Comparison of ENCODE assay signal across 1 cellular context in the genomic region with DNA sequence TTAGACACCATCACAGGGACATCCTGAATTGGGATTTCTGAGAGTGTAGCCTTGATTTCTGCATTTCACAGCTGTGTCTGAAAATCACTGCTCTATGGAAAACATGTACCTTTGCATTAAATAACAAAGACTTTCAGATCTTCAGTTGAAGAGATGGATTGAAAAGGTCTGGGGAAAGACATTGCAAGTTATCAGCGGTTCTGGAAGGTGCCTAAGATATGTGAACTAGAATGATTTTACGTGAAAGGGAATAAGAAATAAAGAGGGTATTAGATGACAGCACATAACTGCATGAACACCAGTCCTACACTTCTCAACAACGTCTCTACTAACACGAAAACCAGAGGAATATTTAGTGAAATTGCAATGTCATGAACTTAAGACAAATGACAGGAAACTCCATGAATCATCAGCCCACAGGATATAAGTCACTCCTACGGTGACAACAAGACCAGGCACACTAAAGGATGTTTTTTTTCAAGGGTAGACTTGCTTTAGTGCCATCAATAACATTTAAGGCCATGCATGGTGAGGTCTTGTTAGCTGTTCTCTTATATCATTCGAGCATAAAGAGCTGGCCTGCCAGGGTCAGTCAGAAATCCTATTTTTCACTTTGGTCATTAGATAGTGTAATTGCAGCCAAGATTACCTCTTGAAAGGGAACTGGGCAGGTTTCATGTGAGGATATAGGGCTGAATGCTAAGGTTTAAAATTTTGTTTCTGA.
TF ChIP-seq lines count a peak whose summit lies in the region.

No MANE protein-coding gene starts in this region.

TF ChIP-seq in K562, 482 proteins besides CTCF, POLR2A, EP300 and RAD21 (continued from another document and continues in another):
- TF ChIP-seq CHD4 (IDR thresholded peaks at IDR 0.05; ENCODE audit: insufficient read depth, insufficient replicate concordance, low read depth, low read length, poor library complexity, severe bottlenecking) (no peak), GATAD2B (IDR thresholded peaks at IDR 0.05; ENCODE audit: borderline replicate concordance) (peak; percentile 79; the same call in 1 of the 2 replicates), ZNF830 (CRISPR knock-in tag; IDR thresholded peaks at IDR 0.05) (no peak), DPF2 (IDR thresholded peaks at IDR 0.05) (peak; percentile 98), ZFP30 (CRISPR knock-in tag; IDR thresholded peaks at IDR 0.05; ENCODE audit: borderline replicate concordance) (no peak), ZNF12 (CRISPR knock-in tag; IDR thresholded peaks at IDR 0.05) (no peak), ZSCAN32 (CRISPR knock-in tag; IDR thresholded peaks at IDR 0.05) (peak; percentile 71), ID3 (CRISPR knock-in tag; IDR thresholded peaks at IDR 0.05) (no peak), ID3 (tag; IDR thresholded peaks at IDR 0.05) (peak; percentile 87; the same call in 1 of the 2 replicates), MGA (IDR thresholded peaks at IDR 0.05) (peak; percentile 32; the same call in 1 of the 2 replicates), RBM34 (IDR thresholded peaks at IDR 0.05; ENCODE audit: borderline replicate concordance, insufficient read depth, low read length) (no peak), POLR3G (IDR thresholded peaks at IDR 0.05; ENCODE audit: extremely low read depth, insufficient read length, insufficient replicate concordance) (no peak), ELF2 (CRISPR knock-in tag; IDR thresholded peaks at IDR 0.05) (no peak), NFXL1 (CRISPR knock-in tag; IDR thresholded peaks at IDR 0.05) (peak; percentile 77; the same call in 1 of the 2 replicates), SNRNP70 (optimal IDR thresholded peaks at IDR 0.05; ENCODE audit: low read depth, low read length) (no peak), PHTF2 (CRISPR knock-in tag; IDR thresholded peaks at IDR 0.05) (no peak), GATAD2A (IDR thresholded peaks at IDR 0.05) (no peak), E4F1 (CRISPR knock-in tag; IDR thresholded peaks at IDR 0.05; ENCODE audit: borderline replicate concordance) (0 out of 2 replicates have a peak, but pooled peaks have one; percentile 69), GABPB2 (CRISPR knock-in tag; conservative IDR thresholded peaks at IDR 0.05) (no peak), PTBP1 (IDR thresholded peaks at IDR 0.05; ENCODE audit: low read depth, low read length) (no peak), ZNF175 (CRISPR knock-in tag; IDR thresholded peaks at IDR 0.05; ENCODE audit: low read depth) (peak; percentile 90; the same call in 1 of the 2 replicates), ZNF224 (CRISPR knock-in tag; IDR thresholded peaks at IDR 0.05) (no peak), SMAD2 (IDR thresholded peaks at IDR 0.05; ENCODE audit: low read depth, low read length) (no peak)
- TF ChIP-seq, protein P1, sequence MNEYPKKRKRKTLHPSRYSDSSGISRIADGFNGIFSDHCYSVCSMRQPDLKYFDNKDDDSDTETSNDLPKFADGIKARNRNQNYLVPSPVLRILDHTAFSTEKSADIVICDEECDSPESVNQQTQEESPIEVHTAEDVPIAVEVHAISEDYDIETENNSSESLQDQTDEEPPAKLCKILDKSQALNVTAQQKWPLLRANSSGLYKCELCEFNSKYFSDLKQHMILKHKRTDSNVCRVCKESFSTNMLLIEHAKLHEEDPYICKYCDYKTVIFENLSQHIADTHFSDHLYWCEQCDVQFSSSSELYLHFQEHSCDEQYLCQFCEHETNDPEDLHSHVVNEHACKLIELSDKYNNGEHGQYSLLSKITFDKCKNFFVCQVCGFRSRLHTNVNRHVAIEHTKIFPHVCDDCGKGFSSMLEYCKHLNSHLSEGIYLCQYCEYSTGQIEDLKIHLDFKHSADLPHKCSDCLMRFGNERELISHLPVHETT (CRISPR knock-in tag; conservative IDR thresholded peaks at IDR 0.05 in 1 of 2, IDR thresholded peaks at IDR 0.05 in 1 of 2), result no peak; a peak in 1 of 4 replicates
- TF ChIP-seq, protein P2, sequence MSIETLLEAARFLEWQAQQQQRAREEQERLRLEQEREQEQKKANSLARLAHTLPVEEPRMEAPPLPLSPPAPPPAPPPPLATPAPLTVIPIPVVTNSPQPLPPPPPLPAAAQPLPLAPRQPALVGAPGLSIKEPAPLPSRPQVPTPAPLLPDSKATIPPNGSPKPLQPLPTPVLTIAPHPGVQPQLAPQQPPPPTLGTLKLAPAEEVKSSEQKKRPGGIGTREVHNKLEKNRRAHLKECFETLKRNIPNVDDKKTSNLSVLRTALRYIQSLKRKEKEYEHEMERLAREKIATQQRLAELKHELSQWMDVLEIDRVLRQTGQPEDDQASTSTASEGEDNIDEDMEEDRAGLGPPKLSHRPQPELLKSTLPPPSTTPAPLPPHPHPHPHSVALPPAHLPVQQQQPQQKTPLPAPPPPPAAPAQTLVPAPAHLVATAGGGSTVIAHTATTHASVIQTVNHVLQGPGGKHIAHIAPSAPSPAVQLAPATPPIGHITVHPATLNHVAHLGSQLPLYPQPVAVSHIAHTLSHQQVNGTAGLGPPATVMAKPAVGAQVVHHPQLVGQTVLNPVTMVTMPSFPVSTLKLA (conservative IDR thresholded peaks at IDR 0.05), result peak in 1 of 2 experiments; percentile 73; a peak in 3 of 4 replicates
- TF ChIP-seq, protein P3, sequence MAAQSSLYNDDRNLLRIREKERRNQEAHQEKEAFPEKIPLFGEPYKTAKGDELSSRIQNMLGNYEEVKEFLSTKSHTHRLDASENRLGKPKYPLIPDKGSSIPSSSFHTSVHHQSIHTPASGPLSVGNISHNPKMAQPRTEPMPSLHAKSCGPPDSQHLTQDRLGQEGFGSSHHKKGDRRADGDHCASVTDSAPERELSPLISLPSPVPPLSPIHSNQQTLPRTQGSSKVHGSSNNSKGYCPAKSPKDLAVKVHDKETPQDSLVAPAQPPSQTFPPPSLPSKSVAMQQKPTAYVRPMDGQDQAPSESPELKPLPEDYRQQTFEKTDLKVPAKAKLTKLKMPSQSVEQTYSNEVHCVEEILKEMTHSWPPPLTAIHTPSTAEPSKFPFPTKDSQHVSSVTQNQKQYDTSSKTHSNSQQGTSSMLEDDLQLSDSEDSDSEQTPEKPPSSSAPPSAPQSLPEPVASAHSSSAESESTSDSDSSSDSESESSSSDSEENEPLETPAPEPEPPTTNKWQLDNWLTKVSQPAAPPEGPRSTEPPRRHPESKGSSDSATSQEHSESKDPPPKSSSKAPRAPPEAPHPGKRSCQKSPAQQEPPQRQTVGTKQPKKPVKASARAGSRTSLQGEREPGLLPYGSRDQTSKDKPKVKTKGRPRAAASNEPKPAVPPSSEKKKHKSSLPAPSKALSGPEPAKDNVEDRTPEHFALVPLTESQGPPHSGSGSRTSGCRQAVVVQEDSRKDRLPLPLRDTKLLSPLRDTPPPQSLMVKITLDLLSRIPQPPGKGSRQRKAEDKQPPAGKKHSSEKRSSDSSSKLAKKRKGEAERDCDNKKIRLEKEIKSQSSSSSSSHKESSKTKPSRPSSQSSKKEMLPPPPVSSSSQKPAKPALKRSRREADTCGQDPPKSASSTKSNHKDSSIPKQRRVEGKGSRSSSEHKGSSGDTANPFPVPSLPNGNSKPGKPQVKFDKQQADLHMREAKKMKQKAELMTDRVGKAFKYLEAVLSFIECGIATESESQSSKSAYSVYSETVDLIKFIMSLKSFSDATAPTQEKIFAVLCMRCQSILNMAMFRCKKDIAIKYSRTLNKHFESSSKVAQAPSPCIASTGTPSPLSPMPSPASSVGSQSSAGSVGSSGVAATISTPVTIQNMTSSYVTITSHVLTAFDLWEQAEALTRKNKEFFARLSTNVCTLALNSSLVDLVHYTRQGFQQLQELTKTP (IDR thresholded peaks at IDR 0.05; ENCODE audit: low read depth in 1 of 2, partially characterized antibody in 2 of 2), result peak; percentile 81 to 90
